In the genomic region with DNA sequence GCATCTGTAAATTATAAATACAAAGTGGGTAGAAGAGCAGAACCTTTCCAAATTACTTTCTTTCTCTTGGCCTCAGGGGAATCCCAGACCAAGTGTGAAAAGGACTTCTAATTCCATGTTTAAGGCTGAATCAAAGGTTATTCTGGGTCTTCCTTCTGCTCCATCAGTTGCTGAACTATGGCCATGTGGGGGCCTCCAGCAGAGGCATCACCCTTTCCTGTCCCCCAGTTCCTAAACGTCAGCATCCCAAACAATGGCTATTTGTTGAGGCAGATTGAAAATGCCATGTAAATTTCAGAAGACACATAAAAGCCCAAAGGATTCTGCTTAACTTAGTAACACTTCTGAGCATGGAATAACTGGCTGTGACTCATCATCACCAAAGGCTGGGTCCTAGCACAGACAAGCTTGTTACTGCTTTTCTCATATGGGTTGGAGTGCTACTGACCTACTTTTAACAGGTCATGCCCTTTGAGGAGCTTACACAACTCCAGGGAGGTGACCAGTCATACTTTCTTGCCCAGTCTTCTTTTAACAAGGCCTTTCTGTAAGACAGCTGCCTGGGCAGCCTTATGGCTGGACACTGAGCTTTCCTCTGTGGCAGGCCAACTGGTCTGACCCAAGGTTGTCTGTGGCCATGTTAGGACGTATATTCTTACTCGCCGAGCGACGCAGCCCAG, we compare ENCODE assay signal across 8 cellular contexts.
DNase-seq lines count a peak whose midpoint lies in the region; ATAC-seq, FAIRE-seq and TF ChIP-seq lines count a peak whose summit lies in the region.

No MANE protein-coding gene starts in this region.

- peak overlapping the region; percentile 0; the same call in 1 of the 2 replicates for H2BK120ac ChIP-seq in IMR-90 (ENCODE audit: low read depth, low read length)

- no peak overlapping the region for H3K23ac ChIP-seq in IMR-90 (ENCODE audit: low read depth, low read length)

- H3K9ac ChIP-seq in IMR-90 (ENCODE audit: low read depth, low read length) (no peak overlapping the region), kidney (ENCODE audit: low read length in 2 of 2) (peak overlapping the region in 1 of 2 donors; percentile 12)

- CTCF ChIA-PET in IMR-90 (lab: Yijun Ruan, JAX), result interaction anchor here (1.0 kb wide), 1 partner anchor 9 kb away, joined by 3 read pairs; no protein-coding TSS in a partner anchor

- no peak overlapping the region for H2AFZ ChIP-seq in IMR-90 (replicated peaks; ENCODE audit: low read length, poor library complexity)

- in situ Hi-C loops in IMR-90 (cut with MboI; ENCODE audit: low sequenced_read_pairs) (no loop called here), brain microvascular endothelial cell (cut with HindIII; ENCODE audit: low pct_ligation_motif_present, low sequenced_read_pairs) (loop anchor here (10.0 kb wide), 1 partner anchor 135 kb away; no protein-coding TSS in a partner anchor)

- H2AK5ac ChIP-seq in IMR-90 (ENCODE audit: low read depth, low read length), result peak overlapping the region; percentile 57

- no peak overlapping the region for H3K18ac ChIP-seq in IMR-90 (ENCODE audit: low read depth, low read length)

- peak overlapping the region in 1 of 2 experiments; percentile 42; a peak in 1 of 4 replicates for H4K8ac ChIP-seq in IMR-90 (ENCODE audit: low read depth in 2 of 2, low read length in 2 of 2)

- H3K9me1 ChIP-seq in IMR-90 (ENCODE audit: insufficient read depth, low read length), result peaks cover 24% of the 10 kb centered on the region

- no CpG with 5 or more reads among the region's 6 CpGs for WGBS in IMR-90 (ENCODE audit: extremely low coverage in 2 of 2, insufficient read length in 1 of 2), 2 experiments
- 82% methylated on average over 6 of the region's 6 CpGs for WGBS in prostate gland

- BruUV-seq in IMR-90 (replicated peaks; lab: Mats Ljungman, UMichigan), result no TSS peak

- POLR2A ChIA-PET in IMR-90 (lab: Charles Lee; ENCODE audit: unreplicated experiment), result no interaction called here

- no peak overlapping the region for H3K56ac ChIP-seq in IMR-90 (ENCODE audit: extremely low read depth, insufficient read depth, low read length)

- H3K4me2 ChIP-seq in IMR-90 (ENCODE audit: low read depth, low read length), result no peak overlapping the region

- no peak for TF ChIP-seq RAD21 in IMR-90 (IDR thresholded peaks at IDR 0.05; ENCODE audit: low read length)

- H4K20me1 ChIP-seq in IMR-90 (ENCODE audit: insufficient read depth, low read length), result peaks cover 17% of the 10 kb centered on the region

- intact Hi-C loops in IMR-90 (cut with micrococcal nuclease) (no loop called here), kidney (cut with DNase I) (no loop called here), prostate gland (cut with DNase I) (loop anchor here (10.0 kb wide), 1 partner anchor 135 kb away; no protein-coding TSS in a partner anchor)

- FAIRE-seq in kidney (lab: Jason Lieb, UNC), result no peak

- H2BK5ac ChIP-seq in IMR-90 (ENCODE audit: low read depth, low read length, poor library complexity, severe bottlenecking), result peak overlapping the region; percentile 56

- H2BK20ac ChIP-seq in IMR-90 (ENCODE audit: low read depth, low read length), result no peak overlapping the region

- no peak for TF ChIP-seq POLR2A in IMR-90 (IDR thresholded peaks at IDR 0.05; ENCODE audit: low read depth, low read length)
- no peak for TF ChIP-seq POLR2A in prostate gland (IDR thresholded peaks at IDR 0.05)

- H3K9me3 ChIP-seq in IMR-90 (ENCODE audit: control insufficient read depth, insufficient read depth, low read length) (no peaks in the 10 kb centered on the region), kidney (ENCODE audit: control insufficient read depth in 1 of 2, low read length in 2 of 2) (no peaks in the 10 kb centered on the region), prostate gland (no peaks in the 10 kb centered on the region)

- peak overlapping the region; percentile 29 for H2AK9ac ChIP-seq in IMR-90 (replicated peaks; ENCODE audit: low read depth, low read length, poor library complexity)

- ATAC-seq in IMR-90 (ENCODE audit: low read depth) (peak; percentile 88), HG02623 (IDR thresholded peaks at IDR 0.05; ENCODE audit: unreplicated experiment) (no peak)

- no peak overlapping the region for H3K4me3 ChIP-seq in IMR-90 (ENCODE audit: insufficient read depth, low read depth, low read length)
- no peak overlapping the region for H3K4me3 ChIP-seq in brain microvascular endothelial cell (ENCODE audit: low read depth, low read length)
- no peak overlapping the region for H3K4me3 ChIP-seq in kidney (ENCODE audit: low read length in 2 of 2)
- no peak overlapping the region for H3K4me3 ChIP-seq in prostate gland

- H3K36me3 ChIP-seq in IMR-90 (ENCODE audit: control insufficient read depth, insufficient read depth, low read length) (peaks cover 12% of the 10 kb centered on the region), brain microvascular endothelial cell (replicated peaks) (peaks cover 7% of the 10 kb centered on the region), kidney (ENCODE audit: control insufficient read depth in 1 of 2, insufficient read depth in 2 of 2, low read length in 2 of 2) (peaks cover 12 to 23% of the 10 kb centered on the region in 2 donors), prostate gland (peaks cover 0 to 4% of the 10 kb centered on the region in 2 donors)

- dilution Hi-C loops in IMR-90 (cut with HindIII; ENCODE audit: low sequenced_read_pairs, unreplicated experiment), result no loop called here

- no peak overlapping the region for H2BK15ac ChIP-seq in IMR-90 (ENCODE audit: low read depth, low read length)

- H3K27me3 ChIP-seq in IMR-90 (ENCODE audit: control insufficient read depth, insufficient read depth, low read length) (no peaks in the 10 kb centered on the region), brain microvascular endothelial cell (replicated peaks) (no peaks in the 10 kb centered on the region), prostate gland (replicated peaks; ENCODE audit: insufficient read depth) (no peaks in the 10 kb centered on the region)

- peak overlapping the region; percentile 13; the same call in 1 of the 2 replicates for H3K14ac ChIP-seq in IMR-90 (replicated peaks; ENCODE audit: low read depth, low read length)

- peaks cover 7 to 26% of the 10 kb centered on the region in 2 experiments; a peak in 3 of 4 replicates for H3K79me1 ChIP-seq in IMR-90 (ENCODE audit: low read depth in 1 of 2, low read length in 2 of 2)

- H4K91ac ChIP-seq in IMR-90 (ENCODE audit: insufficient read depth, low read depth, low read length), result 0 out of 2 replicates have a peak overlapping the region, but pooled peaks have one; percentile 3

- no peak overlapping the region for H3K27ac ChIP-seq in IMR-90 (ENCODE audit: insufficient read depth, low read length)
- peak overlapping the region; percentile 83 for H3K27ac ChIP-seq in brain microvascular endothelial cell
- H3K27ac ChIP-seq in kidney (ENCODE audit: low read depth in 2 of 2, low read length in 2 of 2), result peak overlapping the region; percentile 66 to 84
- H3K27ac ChIP-seq in prostate gland, result no peak overlapping the region

- peak overlapping the region; percentile 39 for H3K4ac ChIP-seq in IMR-90 (ENCODE audit: low read depth, low read length)

- TF ChIP-seq CTCF in IMR-90 (conservative IDR thresholded peaks at IDR 0.05; ENCODE audit: low read depth, low read length), result no peak
- TF ChIP-seq CTCF in brain microvascular endothelial cell (IDR thresholded peaks at IDR 0.05; ENCODE audit: low read depth, low read length, missing control alignments), result no peak
- no peak for TF ChIP-seq CTCF in kidney (IDR thresholded peaks at IDR 0.05; ENCODE audit: borderline replicate concordance, extremely low read depth, insufficient read depth)
- no peak for TF ChIP-seq CTCF in prostate gland (IDR thresholded peaks at IDR 0.05)

- DNase-seq in IMR-90 (peak; percentile 89), brain microvascular endothelial cell (peak; percentile 80), kidney (no peak), superior temporal gyrus (ENCODE audit: extremely low spot score) (peak; percentile 39), Kasumi-1 (lab: John Stamatoyannopoulos, UW) (no peak), prostate gland (ENCODE audit: low spot score) (no peak)
- DNase-seq in activated CD4-positive, alpha-beta T cell treated with anti-CD3 and anti-CD28 coated beads for 1 hour, result no peak

- no peak overlapping the region for H4K5ac ChIP-seq in IMR-90 (ENCODE audit: low read depth, low read length)

- peaks cover 20% of the 10 kb centered on the region for H3K4me1 ChIP-seq in IMR-90 (ENCODE audit: control insufficient read depth, insufficient read depth, low read length)
- peaks cover 0 to 9% of the 10 kb centered on the region in 2 donors for H3K4me1 ChIP-seq in kidney (ENCODE audit: control insufficient read depth in 1 of 2, insufficient read depth in 1 of 2, low read depth in 1 of 2, low read length in 2 of 2)
- no peaks in the 10 kb centered on the region for H3K4me1 ChIP-seq in prostate gland (replicated peaks)

TF ChIP-seq in IMR-90, 13 proteins besides CTCF, POLR2A, EP300 and RAD21:
- peak; percentile 18; the same call in 1 of the 2 replicates for TF ChIP-seq NFE2L2 (IDR thresholded peaks at IDR 0.05; ENCODE audit: low read depth, low read length)
- no peak for TF ChIP-seq CHD1 (IDR thresholded peaks at IDR 0.05; ENCODE audit: low read depth, low read length)
- peak; percentile 81 for TF ChIP-seq FOS (IDR thresholded peaks at IDR 0.05; ENCODE audit: low read depth, low read length)
- TF ChIP-seq CEBPB (IDR thresholded peaks at IDR 0.05; ENCODE audit: low read depth, low read length), result peak; percentile 89
TF ChIP-seq in IMR-90: peak in this region for 3.

Comparison
In these comparisons a context has a peak if more than half of its experiments do, and no peak if none do; other contexts are left out.
1. DNase-seq: peak in IMR-90 (single experiment), brain microvascular endothelial cell (single experiment) and superior temporal gyrus (single experiment); none in kidney (single experiment), Kasumi-1 (0 of 2), prostate gland (single experiment) and activated CD4-positive, alpha-beta T cell treated with anti-CD3 and anti-CD28 coated beads for 1 hour (single experiment).
2. H3K27ac ChIP-seq: peak in brain microvascular endothelial cell (single experiment) and kidney (2 of 2); none in IMR-90 (single experiment) and prostate gland (0 of 2).